2 cellular contexts compared by ENCODE assay signal in genomic region chr20:40865095-40865494, GRCh38.
TF ChIP-seq lines count a peak whose summit lies in the region.

No MANE protein-coding gene starts in this region.

TF ChIP-seq in IMR-90, 13 proteins besides CTCF, POLR2A, EP300 and RAD21:
- TF ChIP-seq MXI1 (IDR thresholded peaks at IDR 0.05; ENCODE audit: borderline replicate concordance, low read depth, low read length) (no peak), BHLHE40 (IDR thresholded peaks at IDR 0.05; ENCODE audit: low read depth, low read length) (no peak), FOS (IDR thresholded peaks at IDR 0.05; ENCODE audit: low read depth, low read length) (no peak), CEBPB (IDR thresholded peaks at IDR 0.05; ENCODE audit: low read depth, low read length) (no peak), RCOR1 (IDR thresholded peaks at IDR 0.05; ENCODE audit: insufficient replicate concordance, low read length) (no peak), MAZ (IDR thresholded peaks at IDR 0.05; ENCODE audit: borderline replicate concordance, low read depth, low read length) (no peak), RFX5 (IDR thresholded peaks at IDR 0.05; ENCODE audit: low read depth, low read length) (no peak), SMC3 (IDR thresholded peaks at IDR 0.05; ENCODE audit: low read depth, low read length) (no peak), NFE2L2 (IDR thresholded peaks at IDR 0.05; ENCODE audit: low read depth, low read length) (no peak), MAFK (IDR thresholded peaks at IDR 0.05; ENCODE audit: low read depth, low read length) (no peak), CHD1 (IDR thresholded peaks at IDR 0.05; ENCODE audit: low read depth, low read length) (no peak), ELK1 (IDR thresholded peaks at IDR 0.05; ENCODE audit: borderline replicate concordance, low read depth, low read length) (no peak)

TF ChIP-seq in H1, 55 proteins besides CTCF, POLR2A, EP300 and RAD21:
- no peak for TF ChIP-seq RXRA (IDR thresholded peaks at IDR 0.05; ENCODE audit: insufficient read depth, low read depth, low read length)
- TF ChIP-seq PHF8 (conservative IDR thresholded peaks at IDR 0.05; ENCODE audit: low read depth, low read length) = no peak
- TF ChIP-seq BCL11A (IDR thresholded peaks at IDR 0.05; ENCODE audit: low read depth in 2 of 2, low read length in 2 of 2) = no peak
- TF ChIP-seq ATF2 (IDR thresholded peaks at IDR 0.05; ENCODE audit: low read length) = no peak
TF ChIP-seq in H1: peak in this region for 0.
